In the genomic region with DNA sequence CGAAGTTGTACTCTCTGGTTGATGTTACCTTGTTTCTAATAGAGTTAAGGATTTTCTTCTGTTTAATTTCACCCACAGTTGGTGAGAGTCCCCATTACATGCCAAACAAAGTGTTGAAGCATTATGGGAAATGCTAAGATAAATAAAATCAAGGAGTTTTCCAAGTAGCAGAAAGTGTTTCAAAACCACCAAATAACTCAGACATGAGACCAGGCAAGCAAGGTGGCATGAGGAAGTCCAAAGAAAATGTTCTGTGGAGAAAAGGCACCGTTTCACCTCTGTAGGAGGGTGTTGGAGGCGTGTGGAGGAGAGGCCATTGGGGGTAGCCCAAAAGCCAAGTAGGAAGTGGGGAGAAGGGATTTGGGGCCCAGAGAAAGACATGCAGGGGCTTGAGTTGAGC, we compare ENCODE assay signal across 19 cellular contexts. TPM values are rescaled to one million over a fixed set of nuclear protein-coding genes. Genes with fewer than 3 reads are reported as not detected.
A peak's percentile ranks its signal among the peaks of the same experiment; 100 is the strongest.
DNase-seq lines count a peak whose midpoint lies in the region; ATAC-seq and TF ChIP-seq lines count a peak whose summit lies in the region.
"Had no signal": no experiment of that assay in that cellular context is flagged by ENCODE, and none has a peak within 500 bp of the region (broad histone marks: within the 10 kb centered on the region; RNA-seq: fewer than 3 reads in every experiment).

No MANE protein-coding gene starts in this region.

- CTCF ChIA-PET in Calu3 (lab: Charles Lee) = no interaction called here

- H3K9me3 ChIP-seq in lung (ENCODE audit: control insufficient read depth in 2 of 2, insufficient read depth in 1 of 2, low read length in 1 of 2) (no peaks in the 10 kb centered on the region), stomach (no peaks in the 10 kb centered on the region), spleen (no peaks in the 10 kb centered on the region)
- H3K9me3 ChIP-seq: BE2C had no signal

- H3K27me3 ChIP-seq in lung (ENCODE audit: control insufficient read depth, insufficient read depth) = no peaks in the 10 kb centered on the region
- H3K27me3 ChIP-seq in stomach = no peaks in the 10 kb centered on the region
- H3K27me3 ChIP-seq in spleen (replicated peaks in 1 of 7) = peaks cover 0 to 15% (median 0%) of the 10 kb centered on the region in 7 donors
- H3K27me3 ChIP-seq: BE2C had no signal

- H3K27ac ChIP-seq in lung (ENCODE audit: low read depth in 1 of 2, low read length in 1 of 2) (peak overlapping the region in 1 of 2 donors; percentile 72), stomach (peak overlapping the region in 2 of 5 donors; percentile 73 to 79), spleen (no peak overlapping the region)

- BruUV-seq in Calu3 (replicated peaks; lab: Mats Ljungman, UMichigan) = no TSS peak

- H3K4me1 ChIP-seq in lung (ENCODE audit: control insufficient read depth in 2 of 2, insufficient read depth in 2 of 2, low read length in 2 of 2) = peaks cover 0 to 7% of the 10 kb centered on the region in 2 donors
- peaks cover 0 to 41% (median 25%) of the 10 kb centered on the region in 4 donors for H3K4me1 ChIP-seq in stomach
- no peaks in the 10 kb centered on the region for H3K4me1 ChIP-seq in spleen

- H3K4me3 Mint-ChIP-seq in Calu3 (ENCODE audit: low read depth, unreplicated experiment) = peak overlapping the region; percentile 24
- H3K4me3 Mint-ChIP-seq: CD4-positive, CD25-positive, alpha-beta regulatory T cell; CD8-positive, alpha-beta memory T cell; HFFc6 had no signal

- TF ChIP-seq EP300 in stomach (IDR thresholded peaks at IDR 0.05) = no peak

- H3K36me3 ChIP-seq in lung (ENCODE audit: control insufficient read depth in 2 of 2, insufficient read depth in 2 of 2, low read length in 2 of 2) (peaks cover 0 to 2% of the 10 kb centered on the region in 2 donors), stomach (no peaks in the 10 kb centered on the region), spleen (no peaks in the 10 kb centered on the region)
- H3K36me3 ChIP-seq: BE2C had no signal

- peak overlapping the region; percentile 83 for H3K27ac Mint-ChIP-seq in Calu3 (ENCODE audit: unreplicated experiment)
- H3K27ac Mint-ChIP-seq: CD4-positive, CD25-positive, alpha-beta regulatory T cell; CD8-positive, alpha-beta memory T cell; HFFc6 had no signal

- H3K4me1 Mint-ChIP-seq in Calu3 (ENCODE audit: low read depth, unreplicated experiment) = peaks cover 51% of the 10 kb centered on the region
- H3K4me1 Mint-ChIP-seq: CD4-positive, CD25-positive, alpha-beta regulatory T cell; CD8-positive, alpha-beta memory T cell had no signal

- TF ChIP-seq POLR2A in stomach (IDR thresholded peaks at IDR 0.05) = no peak
- no peak for TF ChIP-seq POLR2A in spleen (IDR thresholded peaks at IDR 0.05)

- H3K36me3 Mint-ChIP-seq in Calu3 (ENCODE audit: insufficient read depth, unreplicated experiment) = peaks cover 14% of the 10 kb centered on the region
- H3K36me3 Mint-ChIP-seq: CD4-positive, CD25-positive, alpha-beta regulatory T cell; CD8-positive, alpha-beta memory T cell had no signal

- H3K27me3 Mint-ChIP-seq in Calu3 (ENCODE audit: unreplicated experiment) = no peaks in the 10 kb centered on the region

- DNase-seq in Calu3 = peak; percentile 21
- peak; percentile 16 for DNase-seq in KBM-7
- DNase-seq in kidney tubule cell (ENCODE audit: low spot score) = peak; percentile 23
- no peak for DNase-seq in lung (ENCODE audit: low spot score)
- DNase-seq in stomach = no peak
- no peak for DNase-seq in LoVo (ENCODE audit: low spot score)
- DNase-seq in NCI-H1436 (lab: John Stamatoyannopoulos, UW) = no peak
- no peak for DNase-seq in spleen
- DNase-seq: BE2C; C1 segment of cervical spinal cord; CD4-positive, CD25-positive, alpha-beta regulatory T cell; CD8-positive, alpha-beta memory T cell; COR-L47; GOT3; H7; HFFc6; IMR-90 had no signal

- peak; percentile 69 for ATAC-seq in lung (ENCODE audit: insufficient read depth, low FRiP score)
- ATAC-seq: HCT116 had no signal

- TF ChIP-seq CTCF in Calu3 (IDR thresholded peaks at IDR 0.05; ENCODE audit: unreplicated experiment) = no peak
- TF ChIP-seq CTCF in lung (IDR thresholded peaks at IDR 0.05; ENCODE audit: control extremely low read depth, extremely low read depth) = no peak
- TF ChIP-seq CTCF in stomach (IDR thresholded peaks at IDR 0.05) = no peak
- TF ChIP-seq CTCF in spleen (IDR thresholded peaks at IDR 0.05 in 8 of 11, conservative IDR thresholded peaks at IDR 0.05 in 3 of 11) = no peak

- H3K9me3 Mint-ChIP-seq in Calu3 (ENCODE audit: low read depth, unreplicated experiment) = no peaks in the 10 kb centered on the region
- H3K9me3 Mint-ChIP-seq: CD8-positive, alpha-beta memory T cell; HFFc6 had no signal

- WGBS in lung, 2 donors = 68 to 82% methylated on average over 3 of the region's 3 CpGs
- WGBS in stomach, 5 donors = 68 to 79% (median 78%) methylated on average over 3 of the region's 3 CpGs
- 77 to 88% (median 80%) methylated on average over 3 of the region's 3 CpGs for whole genome bisulfite sequencing in spleen, 5 donors

- H3K4me3 ChIP-seq in lung (no peak overlapping the region), stomach (no peak overlapping the region), spleen (no peak overlapping the region)

- in situ Hi-C loops in KBM-7 (cut with MboI; ENCODE audit: low pct_unique_long_range_greater_than_20kb, low sequenced_read_pairs) = no loop called here

- intact Hi-C loops in Calu3 (cut with micrococcal nuclease; ENCODE audit: unreplicated experiment) = loop anchor here (5.0 kb wide), 2 partner anchors 66 to 94 kb away; no protein-coding TSS in a partner anchor
- intact Hi-C loops in stomach (cut with DNase I; ENCODE audit: low total_unique reads) = no loop called here
- intact Hi-C loops in spleen (cut with DNase I; ENCODE audit: low total_unique reads) = no loop called here

RNA-seq across cellular contexts. Expression of a gene that starts 8.7 kb away (rescaled TPM):
- 9.5 and 10.0 TPM in 2 replicates for total RNA-seq in Calu3 (2022)
- total RNA-seq in lung = 10 to 100 TPM; 42.4 to 63.5 TPM
- 10 to 100 TPM in 1 of 2 donors, 1 to 10 TPM in 1; 8.6 to 16.2 TPM for polyA plus RNA-seq in lung
- total RNA-seq in stomach = 10 to 100 TPM in 1 of 5 donors, 1 to 10 TPM in 2, not detected in 2; 1.3 to 15.1 (median 3.1) TPM
- polyA plus RNA-seq in stomach = under 1 TPM; 0.31 to 0.80 (median 0.68) TPM
- total RNA-seq in spleen = 1 to 10 TPM in 2 of 7 donors, under 1 TPM in 3, not detected in 2; 0.46 to 1.5 (median 0.97) TPM
- under 1 TPM; 0.06 to 0.30 (median 0.14) TPM for polyA plus RNA-seq in spleen
- total RNA-seq: CD4-positive, CD25-positive, alpha-beta regulatory T cell; CD8-positive, alpha-beta memory T cell; HFFc6; IMR-90 had no signal
- polyA plus RNA-seq: CD4-positive, CD25-positive, alpha-beta regulatory T cell; CD8-positive, alpha-beta memory T cell; IMR-90 had no signal

RNA-seq across cellular contexts. Expression of a gene that starts 28.6 kb away (rescaled TPM):
- total RNA-seq in Calu3 (2022) = 0.56 and 0.85 TPM in 2 replicates
- total RNA-seq in lung = 10 to 100 TPM; 22.3 to 42.7 TPM
- polyA plus RNA-seq in lung = 10 to 100 TPM in 1 of 2 donors, 1 to 10 TPM in 1; 4.6 to 33.8 TPM
- 1 to 10 TPM in 1 of 5 donors, under 1 TPM in 2, not detected in 2; 0.18 to 1.4 (median 0.89) TPM for total RNA-seq in stomach
- polyA plus RNA-seq in stomach = 1 to 10 TPM; 6.7 to 8.6 (median 7.0) TPM
- total RNA-seq in spleen = under 1 TPM in 1 of 7 donors, not detected in 6; 0.54 TPM
- polyA plus RNA-seq in spleen = under 1 TPM; 0.39 to 0.53 (median 0.42) TPM
- total RNA-seq: A172; CD4-positive, CD25-positive, alpha-beta regulatory T cell; CD8-positive, alpha-beta memory T cell; H7; HFFc6; IMR-90 had no signal
- polyA plus RNA-seq: CD4-positive, CD25-positive, alpha-beta regulatory T cell; CD8-positive, alpha-beta memory T cell; IMR-90 had no signal

Comparison
In these comparisons a context has a peak if more than half of its experiments do, and no peak if none do; other contexts are left out.
1. DNase-seq: peak in Calu3 (single experiment), KBM-7 (single experiment) and kidney tubule cell (single experiment); none in lung (single experiment), stomach (single experiment), LoVo (single experiment), NCI-H1436 (single experiment) and spleen (single experiment).
2. RNA of a gene that starts 28.6 kb away (total RNA-seq): 22.3 to 42.7 TPM in lung; 0.56 to 0.85 TPM in Calu3, 0.18 to 1.4 TPM in stomach and 0.54 TPM in spleen; every median in the first group is over 4 times any median in the second.